In the genomic region with DNA sequence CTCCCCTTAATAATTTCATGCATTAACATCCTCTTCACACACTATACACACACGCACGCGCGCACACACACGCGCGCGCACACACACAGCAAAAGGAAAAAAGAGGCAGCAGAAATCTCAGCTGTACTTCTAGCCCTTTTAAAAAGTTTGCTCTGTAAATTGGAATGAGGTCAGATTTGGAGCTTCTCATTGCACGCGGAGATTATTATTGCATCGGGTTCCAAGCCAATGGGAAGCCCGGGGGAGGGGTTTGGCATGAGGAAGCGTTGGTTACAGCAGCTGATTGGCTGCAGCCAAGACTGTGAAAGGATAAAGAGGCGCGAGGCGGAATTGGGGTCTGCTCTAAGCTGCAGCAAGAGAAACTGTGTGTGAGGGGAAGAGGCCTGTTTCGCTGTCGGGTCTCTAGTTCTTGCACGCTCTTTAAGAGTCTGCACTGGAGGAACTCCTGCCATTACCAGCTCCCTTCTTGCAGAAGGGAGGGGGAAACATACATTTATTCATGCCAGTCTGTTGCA, we compare ENCODE assay signal across 8 cellular contexts. TPM values are rescaled to one million over a fixed set of nuclear protein-coding genes. Genes with fewer than 3 reads are reported as not detected.
DNase-seq lines count a peak whose midpoint lies in the region; ATAC-seq lines count a peak whose summit lies in the region.

A gene (plus strand): TSS at position 340 of the 515 bp plus-strand sequence. CDS start 784 bp downstream, outside the sequence.

- H3K4me1 ChIP-seq in ES-I3 (ENCODE audit: insufficient read depth, low read length) = peaks cover 9% of the 10 kb centered on the region; the same call in 1 of the 2 replicates
- peaks cover 8% of the 10 kb centered on the region for H3K4me1 ChIP-seq in GM23248 (ENCODE audit: insufficient read depth)

- peak within 1 kb of the TSS; percentile 50 for H3K27ac Mint-ChIP-seq in activated T-cell treated with anti-CD3 and anti-CD28 coated beads, Interleukin-2, amount 50 U/mL, for 72 hours

- H3K9me3 ChIP-seq in ES-I3 (ENCODE audit: control insufficient read depth, insufficient read depth, low read length) (no peaks in the 10 kb centered on the region), GM23248 (ENCODE audit: low read depth) (no peaks in the 10 kb centered on the region)

- H3K4me3 ChIP-seq in GM23248 = peak within 1 kb of the TSS; percentile 88

- no peaks in the 10 kb centered on the region for H3K27me3 ChIP-seq in GM23248 (replicated peaks; ENCODE audit: insufficient read depth)

- H3K27ac ChIP-seq in GM23248 (peak within 1 kb of the TSS; percentile 82), temporal lobe (ENCODE audit: low read depth, low read length) (peak within 1 kb of the TSS; percentile 50)

- in situ Hi-C loops in GM23248 (cut with MboI) = no loop called here
- in situ Hi-C loops in KBM-7 (cut with MboI; ENCODE audit: low pct_unique_long_range_greater_than_20kb, low sequenced_read_pairs) = loop anchor here (25.0 kb wide), 1 partner anchor 1031 kb away; no protein-coding TSS in a partner anchor

- H3K27me3 Mint-ChIP-seq in activated T-cell treated with anti-CD3 and anti-CD28 coated beads, Interleukin-2, amount 50 U/mL, for 72 hours (ENCODE audit: low read depth) = peaks cover 44% of the 10 kb centered on the region

- H3K79me2 ChIP-seq in GM23248 (ENCODE audit: insufficient read depth) = peaks cover 27% of the 10 kb centered on the region

- H3K4me2 ChIP-seq in GM23248 (ENCODE audit: unreplicated experiment) = peak within 1 kb of the TSS; percentile 94

- DNase-seq in GM23248 (peak; percentile 97), KBM-7 (peak; percentile 97), OCI-M2 (lab: John Stamatoyannopoulos, UW; ENCODE audit: unreplicated experiment) (peak; percentile 75), fibroblast of peridontal ligament (ENCODE audit: extremely low read depth) (peak; percentile 97), myocyte (ENCODE audit: low read depth) (peak; percentile 97)
- peak; percentile 54 to 72 for DNase-seq in activated T-cell treated with anti-CD3 and anti-CD28 coated beads, Interleukin-2, amount 50 U/mL, for 72 hours

- H3F3A ChIP-seq in GM23248 (ENCODE audit: insufficient read depth) = peaks cover 13% of the 10 kb centered on the region

- peak within 1 kb of the TSS; percentile 94 for H2AFZ ChIP-seq in GM23248

- no peaks in the 10 kb centered on the region for H4K20me1 ChIP-seq in GM23248 (ENCODE audit: insufficient read depth)

- no peaks in the 10 kb centered on the region for H3K9me3 Mint-ChIP-seq in activated T-cell treated with anti-CD3 and anti-CD28 coated beads, Interleukin-2, amount 50 U/mL, for 72 hours

- H3K36me3 ChIP-seq in ES-I3 (ENCODE audit: insufficient read depth, low read length) (peaks cover 20% of the 10 kb centered on the region), GM23248 (ENCODE audit: low read depth) (no peaks in the 10 kb centered on the region)

- no peaks in the 10 kb centered on the region for H3K9me2 ChIP-seq in GM23248 (ENCODE audit: insufficient read depth)

- H3K9ac ChIP-seq in ES-I3 (ENCODE audit: low read depth, low read length) (peak within 1 kb of the TSS; percentile 87), GM23248 (peak within 1 kb of the TSS; percentile 85)

- H3K4me3 Mint-ChIP-seq in activated T-cell treated with anti-CD3 and anti-CD28 coated beads, Interleukin-2, amount 50 U/mL, for 72 hours = no peak within 1 kb of the TSS

- peaks cover 28% of the 10 kb centered on the region for H3K4me1 Mint-ChIP-seq in activated T-cell treated with anti-CD3 and anti-CD28 coated beads, Interleukin-2, amount 50 U/mL, for 72 hours (ENCODE audit: low read depth)

- peaks cover 5% of the 10 kb centered on the region in 2 donors for H3K36me3 Mint-ChIP-seq in activated T-cell treated with anti-CD3 and anti-CD28 coated beads, Interleukin-2, amount 50 U/mL, for 72 hours (ENCODE audit: insufficient read depth in 2 of 2)

- ATAC-seq in activated T-cell treated with anti-CD3 and anti-CD28 coated beads, Interleukin-2, amount 50 U/mL, for 72 hours (replicated peaks in 1 of 2) = peak; percentile 59

- WGBS in GM23248 (ENCODE audit: low coverage in 1 of 2, low lambda C conversion rate in 2 of 2, missing lambda C conversion rate in 2 of 2), 2 experiments = 1 to 2% methylated on average over 19 of the region's 19 CpGs

RNA-seq across cellular contexts. Expression of the gene that starts here (rescaled TPM):
- 3.0 and 4.5 TPM in 2 replicates for total RNA-seq in GM23248 (2014; rRNA removed; shearing (Covaris generic))
- polyA plus RNA-seq in GM23248 (2016; fragmentation: Nextera tagmentation; extraction: Ambion mirVana) = 6.3 and 7.0 TPM in 2 replicates
- 1 to 10 TPM; 1.9 to 3.5 TPM for total RNA-seq in activated T-cell treated with anti-CD3 and anti-CD28 coated beads, Interleukin-2, amount 50 U/mL, for 72 hours
- 20.1 and 26.4 TPM in 2 replicates for total RNA-seq in myocyte
- 7.8 TPM for polyA plus RNA-seq in myocyte (2012)
- total RNA-seq in temporal lobe = 265 TPM

Comparison
In these comparisons a context has a peak if more than half of its experiments do, and no peak if none do; other contexts are left out.
1. Peak in every context shown above with its lines: DNase-seq, ATAC-seq, H3K4me3 ChIP-seq and H3K27ac ChIP-seq.